ENCODE assay signal across 29 cellular contexts in the genomic region with DNA sequence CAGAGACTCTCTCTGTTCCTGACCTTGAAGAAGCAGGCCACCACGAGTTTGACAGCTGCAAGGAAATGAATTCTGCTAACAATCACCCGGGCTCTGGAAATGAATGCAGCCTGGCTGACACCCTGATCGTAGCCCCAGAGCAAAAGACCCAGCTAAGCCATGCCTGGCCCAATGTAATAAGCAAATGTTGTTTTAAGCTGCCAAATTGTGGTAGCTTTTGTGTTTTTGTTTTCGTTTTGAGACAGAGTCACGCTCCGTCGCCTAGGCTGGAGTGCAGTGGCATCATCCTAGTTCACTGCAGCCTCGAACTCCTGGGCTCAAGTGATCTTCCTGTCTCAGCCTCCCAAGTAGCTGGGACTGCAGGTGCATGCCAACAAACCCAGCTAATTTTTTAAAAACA. TPM values are rescaled to one million over a fixed set of nuclear protein-coding genes. Genes with fewer than 3 reads are reported as not detected.
DNase-seq lines count a peak whose midpoint lies in the region; ATAC-seq and FAIRE-seq lines count a peak whose summit lies in the region.
"Had no signal": no experiment of that assay in that cellular context is flagged by ENCODE, and none has a peak within 500 bp of the region (broad histone marks: within the 10 kb centered on the region; RNA-seq: fewer than 3 reads in every experiment).

No MANE protein-coding gene starts in this region.

- peaks cover 0 to 21% (median 16%) of the 10 kb centered on the region in 10 experiments; a peak in 16 of 20 replicates for H3K4me1 ChIP-seq in BLaER1 treated with 17β-estradiol and CSF1 and Interleukin-3, amounts not matched to agents 10 nM and 100 nM
- H3K4me1 ChIP-seq: BE2C had no signal

- H4K20me1 ChIP-seq in BLaER1 treated with 17β-estradiol and CSF1 and Interleukin-3, amounts not matched to agents 10 nM and 100 nM, result no peaks in the 10 kb centered on the region; a peak in 1 of 22 replicates

- peaks cover 0 to 6% (median 0%) of the 10 kb centered on the region in 11 experiments; a peak in 5 of 22 replicates for H3K9me3 ChIP-seq in BLaER1 treated with 17β-estradiol and CSF1 and Interleukin-3, amounts not matched to agents 10 nM and 100 nM (replicated peaks in 1 of 11)
- H3K9me3 ChIP-seq: A549, BE2C, heart left ventricle, SK-N-SH had no signal

- peaks cover 25 to 31% (median 29%) of the 10 kb centered on the region in 11 experiments for H3K27me3 ChIP-seq in BLaER1 treated with 17β-estradiol and CSF1 and Interleukin-3, amounts not matched to agents 10 nM and 100 nM

- H3K4me3 Mint-ChIP-seq in IgD-negative memory B cell, result peak overlapping the region in 2 of 4 donors; percentile 33 to 87
- H3K4me3 Mint-ChIP-seq: activated CD4-positive, alpha-beta T cell treated with anti-CD3 and anti-CD28 coated beads for 36 hours; activated T-cell treated with anti-CD3 and anti-CD28 coated beads, Interleukin-2, amount 50 U/mL, for 4 hours; T-helper 17 cell had no signal

- peaks cover 5% of the 10 kb centered on the region for H3K36me3 Mint-ChIP-seq in IgD-negative memory B cell

- no peak overlapping the region for H3K9ac ChIP-seq in BLaER1 treated with 17β-estradiol and CSF1 and Interleukin-3, amounts not matched to agents 10 nM and 100 nM
- H3K9ac ChIP-seq: SK-N-SH had no signal

- H3K9me3 Mint-ChIP-seq in IgD-negative memory B cell, result peaks cover 0 to 1% (median 0%) of the 10 kb centered on the region in 3 donors
- H3K9me3 Mint-ChIP-seq: activated T-cell treated with anti-CD3 and anti-CD28 coated beads, Interleukin-2, amount 50 U/mL, for 4 hours; naive B cell had no signal

- H3K4me3 ChIP-seq in BLaER1 treated with 17β-estradiol and CSF1 and Interleukin-3, amounts not matched to agents 10 nM and 100 nM, result no peak overlapping the region
- H3K4me3 ChIP-seq: A549, heart left ventricle had no signal

- peak overlapping the region in 1 of 11 experiments; percentile 19; a peak in 1 of 22 replicates for H3K27ac ChIP-seq in BLaER1 treated with 17β-estradiol and CSF1 and Interleukin-3, amounts not matched to agents 10 nM and 100 nM
- H3K27ac ChIP-seq: brain microvascular endothelial cell, epithelial cell of prostate, heart left ventricle had no signal

- DNase-seq in myocyte (ENCODE audit: low read depth) (peak; percentile 44), COR-L47 (lab: John Stamatoyannopoulos, UW) (no peak), AG08395 (ENCODE audit: low spot score) (no peak), urothelium cell line (ENCODE audit: low spot score) (no peak)
- DNase-seq: activated CD4-positive, alpha-beta T cell treated with anti-CD3 and anti-CD28 coated beads for 36 hours; activated naive CD4-positive, alpha-beta T cell treated with Interleukin-2 at 50 U/mL for 16 hours; activated T-cell treated with anti-CD3 and anti-CD28 coated beads, Interleukin-2, amount 50 U/mL, for 4 hours; BE2C; brain microvascular endothelial cell; DMS79 treated with DMSO at 0.1 percent for 48 hours; effector CD4-positive, alpha-beta T cell; heart left ventricle; mesendoderm; naive B cell; NCI-H2171 treated with DMSO at 0.1 percent for 48 hours; NCI-H69; SK-N-SH; small intestine; stimulated activated CD4-positive, alpha-beta T cell treated with anti-CD3 and anti-CD28 coated beads, Interleukin-2, amount 100 ng/mL, for 24 hours; T-helper 17 cell had no signal

- H3K36me3 ChIP-seq in BLaER1 treated with 17β-estradiol and CSF1 and Interleukin-3, amounts not matched to agents 10 nM and 100 nM, result no peaks in the 10 kb centered on the region
- H3K36me3 ChIP-seq: BE2C, brain microvascular endothelial cell, heart left ventricle had no signal

- H3K27me3 Mint-ChIP-seq in IgD-negative memory B cell, result peaks cover 4% of the 10 kb centered on the region
- H3K27me3 Mint-ChIP-seq: activated CD4-positive, alpha-beta T cell treated with anti-CD3 and anti-CD28 coated beads for 36 hours; naive B cell; T-helper 17 cell had no signal

- H3K27ac Mint-ChIP-seq in IgD-negative memory B cell, result peak overlapping the region; percentile 23 to 43 (median 25)
- H3K27ac Mint-ChIP-seq: activated CD4-positive, alpha-beta T cell treated with anti-CD3 and anti-CD28 coated beads for 36 hours had no signal

- H3K4me2 ChIP-seq in BLaER1 treated with 17β-estradiol and CSF1 and Interleukin-3, amounts not matched to agents 10 nM and 100 nM, result peak overlapping the region in 8 of 11 experiments; percentile 12 to 54 (median 36); a peak in 14 of 22 replicates
- H3K4me2 ChIP-seq: A549, SK-N-SH had no signal

- ATAC-seq in GM19438 (IDR thresholded peaks at IDR 0.05; ENCODE audit: low read depth, unreplicated experiment) (peak; percentile 58), HG02970 (IDR thresholded peaks at IDR 0.05; ENCODE audit: low FRiP score, unreplicated experiment) (no peak)
- ATAC-seq: activated CD4-positive, alpha-beta T cell treated with anti-CD3 and anti-CD28 coated beads for 36 hours; activated T-cell treated with anti-CD3 and anti-CD28 coated beads, Interleukin-2, amount 50 U/mL, for 4 hours; heart left ventricle; T-helper 17 cell had no signal

- peaks cover 11 to 32% (median 22%) of the 10 kb centered on the region in 3 donors for H3K4me1 Mint-ChIP-seq in IgD-negative memory B cell

- no peak for FAIRE-seq in urothelium cell line (lab: Jason Lieb, UNC)
- FAIRE-seq: A549, H54, small intestine had no signal

RNA-seq across cellular contexts. Expression of a gene that starts 3.3 kb away (rescaled TPM):
- 0.59 TPM for polyA plus RNA-seq in IgD-negative memory B cell
- total RNA-seq in myocyte, result not detected in 2 replicates
- not detected for polyA plus RNA-seq in myocyte (2012)
- total RNA-seq: ureter had no signal
- polyA plus RNA-seq: A549, heart left ventricle, SK-N-SH had no signal

RNA-seq across cellular contexts. Expression of a gene that starts 16.4 kb away (rescaled TPM):
- not detected for polyA plus RNA-seq in IgD-negative memory B cell
- not detected in 2 replicates for total RNA-seq in myocyte
- not detected for polyA plus RNA-seq in myocyte (2012)
- total RNA-seq: activated CD4-positive, alpha-beta T cell treated with anti-CD3 and anti-CD28 coated beads for 36 hours; activated CD8-positive, alpha-beta memory T cell treated with anti-CD3 and anti-CD28 coated beads for 36 hours; activated T-cell treated with anti-CD3 and anti-CD28 coated beads, Interleukin-2, amount 50 U/mL, for 4 hours; heart left ventricle; T-helper 17 cell; ureter had no signal
- polyA plus RNA-seq: A549, heart left ventricle, SK-N-SH had no signal

RNA-seq across cellular contexts. Expression of a gene that starts 22.2 kb away (rescaled TPM):
- 84.4 TPM for polyA plus RNA-seq in IgD-negative memory B cell
- total RNA-seq in myocyte, result 51.2 and 56.8 TPM in 2 replicates
- polyA plus RNA-seq in myocyte (2012), result 39.9 TPM

RNA-seq across cellular contexts. Expression of a gene that starts 24.7 kb away (rescaled TPM):
- polyA plus RNA-seq in IgD-negative memory B cell, result not detected
- total RNA-seq in myocyte, result not detected in 2 replicates
- 0.10 TPM for polyA plus RNA-seq in myocyte (2012)
- polyA plus RNA-seq: heart left ventricle had no signal
